ENCODE assay signal across 1 cellular context in genomic region chr17:63786117-63786516, GRCh38.
TF ChIP-seq lines count a peak whose summit lies in the region.

No MANE protein-coding gene starts in this region.

TF ChIP-seq in HepG2, 621 proteins besides CTCF, POLR2A, EP300 and RAD21 (continues in another document):
- TF ChIP-seq RBM22 (optimal IDR thresholded peaks at IDR 0.05; ENCODE audit: low read length): peak; percentile 78
- TF ChIP-seq ZNF121 (CRISPR knock-in tag; IDR thresholded peaks at IDR 0.05): peak; percentile 98
- no peak for TF ChIP-seq ZNF160 (CRISPR knock-in tag; IDR thresholded peaks at IDR 0.05)
- no peak for TF ChIP-seq ZNF615 (CRISPR knock-in tag; IDR thresholded peaks at IDR 0.05; ENCODE audit: borderline replicate concordance)
- TF ChIP-seq ZNF816 (CRISPR knock-in tag; IDR thresholded peaks at IDR 0.05; ENCODE audit: borderline replicate concordance): 0 out of 2 replicates have a peak, but pooled peaks have one; percentile 31
- TF ChIP-seq MYC (CRISPR knock-in tag; IDR thresholded peaks at IDR 0.05; ENCODE audit: borderline replicate concordance): no peak
- TF ChIP-seq HNRNPLL (IDR thresholded peaks at IDR 0.05; ENCODE audit: low read depth, low read length, poor library complexity, severe bottlenecking): no peak
- no peak for TF ChIP-seq ZSCAN31 (CRISPR knock-in tag; IDR thresholded peaks at IDR 0.05; ENCODE audit: low read depth)
- TF ChIP-seq ZNF790 (CRISPR knock-in tag; IDR thresholded peaks at IDR 0.05; ENCODE audit: borderline replicate concordance): no peak
- no peak; the same call in 1 of the 2 replicates for TF ChIP-seq ZNF580 (CRISPR knock-in tag; IDR thresholded peaks at IDR 0.05; ENCODE audit: borderline replicate concordance, low read depth)
- no peak for TF ChIP-seq TCF7 (IDR thresholded peaks at IDR 0.05; ENCODE audit: low read depth)
- TF ChIP-seq ZNF205 (CRISPR knock-in tag; IDR thresholded peaks at IDR 0.05): no peak
- TF ChIP-seq ZFP1 (CRISPR knock-in tag; IDR thresholded peaks at IDR 0.05): 0 out of 2 replicates have a peak, but pooled peaks have one; percentile 50
- TF ChIP-seq ZNF800 (CRISPR knock-in tag; IDR thresholded peaks at IDR 0.05): no peak; the same call in 1 of the 2 replicates
- TF ChIP-seq ZNF773 (CRISPR knock-in tag; IDR thresholded peaks at IDR 0.05; ENCODE audit: borderline replicate concordance): no peak
- no peak for TF ChIP-seq NR2F2 (IDR thresholded peaks at IDR 0.05; ENCODE audit: borderline replicate concordance, low read depth)
- no peak for TF ChIP-seq SOX13 (IDR thresholded peaks at IDR 0.05)
- TF ChIP-seq SOX13 (CRISPR knock-in tag; conservative IDR thresholded peaks at IDR 0.05 in 1 of 2, IDR thresholded peaks at IDR 0.05 in 1 of 2): peak in 1 of 2 experiments; percentile 52; a peak in 1 of 4 replicates
- no peak for TF ChIP-seq PHB2 (IDR thresholded peaks at IDR 0.05; ENCODE audit: partially characterized antibody)
- no peak for TF ChIP-seq DR1 (CRISPR knock-in tag; IDR thresholded peaks at IDR 0.05)
- no peak for TF ChIP-seq RARG (CRISPR knock-in tag; IDR thresholded peaks at IDR 0.05; ENCODE audit: low read depth)
- TF ChIP-seq ZNF839 (CRISPR knock-in tag; IDR thresholded peaks at IDR 0.05; ENCODE audit: borderline replicate concordance): no peak
- no peak for TF ChIP-seq ZBTB1 (CRISPR knock-in tag; IDR thresholded peaks at IDR 0.05; ENCODE audit: borderline replicate concordance)
- no peak for TF ChIP-seq ZNF549 (CRISPR knock-in tag; IDR thresholded peaks at IDR 0.05)
- no peak for TF ChIP-seq MXD1 (CRISPR knock-in tag; IDR thresholded peaks at IDR 0.05)
- TF ChIP-seq MTA3 (CRISPR knock-in tag; IDR thresholded peaks at IDR 0.05): no peak
- no peak for TF ChIP-seq ZNF713 (CRISPR knock-in tag; IDR thresholded peaks at IDR 0.05)
- TF ChIP-seq MAX (IDR thresholded peaks at IDR 0.05): no peak
- no peak for TF ChIP-seq ZNF382 (CRISPR knock-in tag; IDR thresholded peaks at IDR 0.05; ENCODE audit: borderline replicate concordance)
- no peak for TF ChIP-seq GRHL1 (CRISPR knock-in tag; conservative IDR thresholded peaks at IDR 0.05)
- no peak for TF ChIP-seq ZNF383 (CRISPR knock-in tag; IDR thresholded peaks at IDR 0.05; ENCODE audit: borderline replicate concordance)
- TF ChIP-seq E2F5 (CRISPR knock-in tag; conservative IDR thresholded peaks at IDR 0.05): no peak
- no peak for TF ChIP-seq SOX6 (IDR thresholded peaks at IDR 0.05)
- peak; percentile 33; the same call in 1 of the 2 replicates for TF ChIP-seq SOX6 (CRISPR knock-in tag; IDR thresholded peaks at IDR 0.05)
- no peak for TF ChIP-seq RERE (CRISPR knock-in tag; IDR thresholded peaks at IDR 0.05; ENCODE audit: low read depth)
- TF ChIP-seq MEF2D (CRISPR knock-in tag; IDR thresholded peaks at IDR 0.05): no peak
- no peak for TF ChIP-seq USF2 (IDR thresholded peaks at IDR 0.05; ENCODE audit: low read depth, low read length)
- no peak for TF ChIP-seq USF2 (CRISPR knock-in tag; IDR thresholded peaks at IDR 0.05; ENCODE audit: borderline replicate concordance)
- TF ChIP-seq THAP11 (CRISPR knock-in tag; IDR thresholded peaks at IDR 0.05): 0 out of 2 replicates have a peak, but pooled peaks have one; percentile 37
- TF ChIP-seq DPF2 (CRISPR knock-in tag; IDR thresholded peaks at IDR 0.05; ENCODE audit: borderline replicate concordance, low read depth): no peak
- 0 out of 2 replicates have a peak, but pooled peaks have one; percentile 12 for TF ChIP-seq KLF11 (CRISPR knock-in tag; IDR thresholded peaks at IDR 0.05)
- no peak for TF ChIP-seq HNF4G (IDR thresholded peaks at IDR 0.05; ENCODE audit: borderline replicate concordance, low read depth, low read length)
- TF ChIP-seq HNF4G (CRISPR knock-in tag; IDR thresholded peaks at IDR 0.05; ENCODE audit: borderline replicate concordance, low read depth): no peak
- TF ChIP-seq POLR2AphosphoS5 (IDR thresholded peaks at IDR 0.05; ENCODE audit: low read depth, low read length): no peak
- TF ChIP-seq NFE2L1 (CRISPR knock-in tag; IDR thresholded peaks at IDR 0.05; ENCODE audit: borderline replicate concordance): no peak
- no peak for TF ChIP-seq KLF13 (CRISPR knock-in tag; IDR thresholded peaks at IDR 0.05)
- TF ChIP-seq HNRNPL (IDR thresholded peaks at IDR 0.05; ENCODE audit: low read depth, low read length): no peak
- TF ChIP-seq TIGD3 (CRISPR knock-in tag; IDR thresholded peaks at IDR 0.05; ENCODE audit: borderline replicate concordance): no peak
- TF ChIP-seq THRA (CRISPR knock-in tag; IDR thresholded peaks at IDR 0.05; ENCODE audit: borderline replicate concordance): no peak
- TF ChIP-seq NR2F6 (IDR thresholded peaks at IDR 0.05): no peak
- peak; percentile 31; the same call in 1 of the 2 replicates for TF ChIP-seq NR2F6 (CRISPR knock-in tag; IDR thresholded peaks at IDR 0.05)
- no peak for TF ChIP-seq ZBTB3 (CRISPR knock-in tag; IDR thresholded peaks at IDR 0.05; ENCODE audit: borderline replicate concordance, low read depth)
- no peak for TF ChIP-seq ZNF329 (CRISPR knock-in tag; IDR thresholded peaks at IDR 0.05; ENCODE audit: low read depth)
